In the genomic region with DNA sequence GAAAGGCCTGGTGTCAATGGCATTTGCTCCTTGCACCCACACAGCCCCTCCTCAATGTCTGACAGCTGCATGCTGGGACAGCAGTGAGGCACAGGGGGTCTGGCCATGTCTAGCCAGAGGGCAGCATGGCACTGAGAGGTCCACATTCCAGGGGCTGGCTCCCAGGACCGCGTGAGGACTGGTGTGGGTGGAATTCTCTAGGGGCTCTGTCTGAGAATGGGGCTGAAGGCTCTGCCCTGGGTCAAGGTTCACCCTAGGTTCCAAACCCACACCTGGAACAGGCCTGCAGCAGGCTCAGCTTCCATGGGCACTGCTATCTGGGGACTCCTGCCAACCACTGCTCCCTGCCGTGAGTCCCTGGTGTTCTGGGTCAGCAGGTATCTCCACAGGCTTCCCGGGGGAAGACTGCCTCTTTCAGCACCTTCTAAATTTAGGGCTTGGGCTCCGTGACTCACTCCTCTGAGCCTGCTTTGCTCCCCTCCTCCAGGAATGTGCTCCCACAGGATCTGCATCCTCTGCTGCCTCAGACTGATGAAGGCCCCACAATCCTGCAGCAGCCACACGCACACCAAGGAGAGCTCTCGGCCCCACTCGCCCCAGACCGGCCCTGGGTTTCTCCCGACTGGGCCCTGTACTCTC, we compare ENCODE assay signal across 1 cellular context.
TF ChIP-seq lines count a peak whose summit lies in the region.

No MANE protein-coding gene starts in this region.

TF ChIP-seq in HepG2, 621 proteins besides CTCF, POLR2A, EP300 and RAD21 (continues in another document):
- TF ChIP-seq MTA1 (CRISPR knock-in tag; IDR thresholded peaks at IDR 0.05; ENCODE audit: borderline replicate concordance) (peak; percentile 83), ZNF619 (CRISPR knock-in tag; IDR thresholded peaks at IDR 0.05) (0 out of 2 replicates have a peak, but pooled peaks have one; percentile 24), ZNF605 (CRISPR knock-in tag; IDR thresholded peaks at IDR 0.05) (0 out of 2 replicates have a peak, but pooled peaks have one; percentile 27), ZFX (CRISPR knock-in tag; IDR thresholded peaks at IDR 0.05; ENCODE audit: low read depth) (peak; percentile 65), HDAC1 (CRISPR knock-in tag; IDR thresholded peaks at IDR 0.05) (peak; percentile 28; the same call in 1 of the 2 replicates), ZNF570 (CRISPR knock-in tag; IDR thresholded peaks at IDR 0.05; ENCODE audit: borderline replicate concordance) (no peak), TBX2 (CRISPR knock-in tag; IDR thresholded peaks at IDR 0.05; ENCODE audit: borderline replicate concordance) (peak; percentile 53; the same call in 1 of the 2 replicates), ATF7-NPFF (CRISPR knock-in tag; IDR thresholded peaks at IDR 0.05; ENCODE audit: low read depth) (no peak), SKI (IDR thresholded peaks at IDR 0.05; ENCODE audit: partially characterized antibody) (peak; percentile 44), ATF1 (CRISPR knock-in tag; IDR thresholded peaks at IDR 0.05) (no peak), DMAP1 (CRISPR knock-in tag; IDR thresholded peaks at IDR 0.05) (no peak), MYC (CRISPR knock-in tag; IDR thresholded peaks at IDR 0.05; ENCODE audit: borderline replicate concordance) (peak; percentile 48; the same call in 1 of the 2 replicates), RXRA (CRISPR knock-in tag; IDR thresholded peaks at IDR 0.05) (peak; percentile 1; the same call in 1 of the 2 replicates), ZNF274 (CRISPR knock-in tag; IDR thresholded peaks at IDR 0.05) (no peak), ZNF367 (CRISPR knock-in tag; IDR thresholded peaks at IDR 0.05; ENCODE audit: borderline replicate concordance) (no peak), SP4 (CRISPR knock-in tag; IDR thresholded peaks at IDR 0.05) (peak; percentile 31; the same call in 1 of the 2 replicates), MEIS1 (CRISPR knock-in tag; IDR thresholded peaks at IDR 0.05; ENCODE audit: borderline replicate concordance) (0 out of 2 replicates have a peak, but pooled peaks have one; percentile 14), ELF3 (CRISPR knock-in tag; IDR thresholded peaks at IDR 0.05) (no peak), ZNF225 (CRISPR knock-in tag; IDR thresholded peaks at IDR 0.05) (peak; percentile 26; the same call in 1 of the 2 replicates), ZSCAN22 (CRISPR knock-in tag; IDR thresholded peaks at IDR 0.05) (no peak), REPIN1 (CRISPR knock-in tag; IDR thresholded peaks at IDR 0.05; ENCODE audit: borderline replicate concordance, low read depth) (no peak), ARNTL (CRISPR knock-in tag; IDR thresholded peaks at IDR 0.05) (no peak)
- TF ChIP-seq, protein P1, sequence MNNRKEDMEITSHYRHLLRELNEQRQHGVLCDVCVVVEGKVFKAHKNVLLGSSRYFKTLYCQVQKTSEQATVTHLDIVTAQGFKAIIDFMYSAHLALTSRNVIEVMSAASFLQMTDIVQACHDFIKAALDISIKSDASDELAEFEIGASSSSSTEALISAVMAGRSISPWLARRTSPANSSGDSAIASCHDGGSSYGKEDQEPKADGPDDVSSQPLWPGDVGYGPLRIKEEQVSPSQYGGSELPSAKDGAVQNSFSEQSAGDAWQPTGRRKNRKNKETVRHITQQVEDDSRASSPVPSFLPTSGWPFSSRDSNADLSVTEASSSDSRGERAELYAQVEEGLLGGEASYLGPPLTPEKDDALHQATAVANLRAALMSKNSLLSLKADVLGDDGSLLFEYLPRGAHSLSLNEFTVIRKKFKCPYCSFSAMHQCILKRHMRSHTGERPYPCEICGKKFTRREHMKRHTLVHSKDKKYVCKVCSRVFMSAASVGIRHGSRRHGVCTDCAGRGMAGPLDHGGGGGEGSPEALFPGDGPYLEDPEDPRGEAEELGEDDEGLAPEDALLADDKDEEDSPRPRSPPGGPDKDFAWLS (CRISPR knock-in tag; IDR thresholded peaks at IDR 0.05; ENCODE audit: borderline replicate concordance), result 0 out of 2 replicates have a peak, but pooled peaks have one; percentile 36
- TF ChIP-seq, protein P2, sequence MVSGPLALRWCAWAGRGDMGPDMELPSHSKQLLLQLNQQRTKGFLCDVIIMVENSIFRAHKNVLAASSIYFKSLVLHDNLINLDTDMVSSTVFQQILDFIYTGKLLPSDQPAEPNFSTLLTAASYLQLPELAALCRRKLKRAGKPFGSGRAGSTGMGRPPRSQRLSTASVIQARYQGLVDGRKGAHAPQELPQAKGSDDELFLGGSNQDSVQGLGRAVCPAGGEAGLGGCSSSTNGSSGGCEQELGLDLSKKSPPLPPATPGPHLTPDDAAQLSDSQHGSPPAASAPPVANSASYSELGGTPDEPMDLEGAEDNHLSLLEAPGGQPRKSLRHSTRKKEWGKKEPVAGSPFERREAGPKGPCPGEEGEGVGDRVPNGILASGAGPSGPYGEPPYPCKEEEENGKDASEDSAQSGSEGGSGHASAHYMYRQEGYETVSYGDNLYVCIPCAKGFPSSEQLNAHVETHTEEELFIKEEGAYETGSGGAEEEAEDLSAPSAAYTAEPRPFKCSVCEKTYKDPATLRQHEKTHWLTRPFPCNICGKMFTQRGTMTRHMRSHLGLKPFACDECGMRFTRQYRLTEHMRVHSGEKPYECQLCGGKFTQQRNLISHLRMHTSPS (CRISPR knock-in tag; IDR thresholded peaks at IDR 0.05; ENCODE audit: low read depth), result peak; percentile 86
- TF ChIP-seq, protein P3, sequence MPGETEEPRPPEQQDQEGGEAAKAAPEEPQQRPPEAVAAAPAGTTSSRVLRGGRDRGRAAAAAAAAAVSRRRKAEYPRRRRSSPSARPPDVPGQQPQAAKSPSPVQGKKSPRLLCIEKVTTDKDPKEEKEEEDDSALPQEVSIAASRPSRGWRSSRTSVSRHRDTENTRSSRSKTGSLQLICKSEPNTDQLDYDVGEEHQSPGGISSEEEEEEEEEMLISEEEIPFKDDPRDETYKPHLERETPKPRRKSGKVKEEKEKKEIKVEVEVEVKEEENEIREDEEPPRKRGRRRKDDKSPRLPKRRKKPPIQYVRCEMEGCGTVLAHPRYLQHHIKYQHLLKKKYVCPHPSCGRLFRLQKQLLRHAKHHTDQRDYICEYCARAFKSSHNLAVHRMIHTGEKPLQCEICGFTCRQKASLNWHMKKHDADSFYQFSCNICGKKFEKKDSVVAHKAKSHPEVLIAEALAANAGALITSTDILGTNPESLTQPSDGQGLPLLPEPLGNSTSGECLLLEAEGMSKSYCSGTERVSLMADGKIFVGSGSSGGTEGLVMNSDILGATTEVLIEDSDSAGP (CRISPR knock-in tag; IDR thresholded peaks at IDR 0.05; ENCODE audit: borderline replicate concordance), result peak; percentile 35; the same call in 1 of the 2 replicates
- TF ChIP-seq, protein P4, sequence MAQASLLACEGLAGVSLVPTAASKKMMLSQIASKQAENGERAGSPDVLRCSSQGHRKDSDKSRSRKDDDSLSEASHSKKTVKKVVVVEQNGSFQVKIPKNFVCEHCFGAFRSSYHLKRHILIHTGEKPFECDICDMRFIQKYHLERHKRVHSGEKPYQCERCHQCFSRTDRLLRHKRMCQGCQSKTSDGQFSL (CRISPR knock-in tag; IDR thresholded peaks at IDR 0.05), result 0 out of 2 replicates have a peak, but pooled peaks have one; percentile 35
- TF ChIP-seq, protein P5, sequence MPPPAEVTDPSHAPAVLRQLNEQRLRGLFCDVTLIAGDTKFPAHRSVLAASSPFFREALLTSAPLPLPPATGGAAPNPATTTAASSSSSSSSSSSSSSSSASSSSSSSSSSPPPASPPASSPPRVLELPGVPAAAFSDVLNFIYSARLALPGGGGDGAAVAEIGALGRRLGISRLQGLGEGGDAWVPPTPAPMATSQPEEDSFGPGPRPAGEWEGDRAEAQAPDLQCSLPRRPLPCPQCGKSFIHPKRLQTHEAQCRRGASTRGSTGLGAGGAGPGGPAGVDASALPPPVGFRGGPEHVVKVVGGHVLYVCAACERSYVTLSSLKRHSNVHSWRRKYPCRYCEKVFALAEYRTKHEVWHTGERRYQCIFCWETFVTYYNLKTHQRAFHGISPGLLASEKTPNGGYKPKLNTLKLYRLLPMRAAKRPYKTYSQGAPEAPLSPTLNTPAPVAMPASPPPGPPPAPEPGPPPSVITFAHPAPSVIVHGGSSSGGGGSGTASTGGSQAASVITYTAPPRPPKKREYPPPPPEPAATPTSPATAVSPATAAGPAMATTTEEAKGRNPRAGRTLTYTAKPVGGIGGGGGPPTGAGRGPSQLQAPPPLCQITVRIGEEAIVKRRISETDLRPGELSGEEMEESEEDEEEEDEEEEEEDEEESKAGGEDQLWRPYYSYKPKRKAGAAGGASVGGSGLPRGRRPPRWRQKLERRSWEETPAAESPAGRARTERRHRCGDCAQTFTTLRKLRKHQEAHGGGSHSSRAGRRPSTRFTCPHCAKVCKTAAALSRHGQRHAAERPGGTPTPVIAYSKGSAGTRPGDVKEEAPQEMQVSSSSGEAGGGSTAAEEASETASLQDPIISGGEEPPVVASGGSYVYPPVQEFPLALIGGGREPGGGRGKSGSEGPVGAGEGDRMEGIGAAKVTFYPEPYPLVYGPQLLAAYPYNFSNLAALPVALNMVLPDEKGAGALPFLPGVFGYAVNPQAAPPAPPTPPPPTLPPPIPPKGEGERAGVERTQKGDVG (CRISPR knock-in tag; IDR thresholded peaks at IDR 0.05; ENCODE audit: borderline replicate concordance), result 0 out of 2 replicates have a peak, but pooled peaks have one; percentile 19
- TF ChIP-seq, protein P6, sequence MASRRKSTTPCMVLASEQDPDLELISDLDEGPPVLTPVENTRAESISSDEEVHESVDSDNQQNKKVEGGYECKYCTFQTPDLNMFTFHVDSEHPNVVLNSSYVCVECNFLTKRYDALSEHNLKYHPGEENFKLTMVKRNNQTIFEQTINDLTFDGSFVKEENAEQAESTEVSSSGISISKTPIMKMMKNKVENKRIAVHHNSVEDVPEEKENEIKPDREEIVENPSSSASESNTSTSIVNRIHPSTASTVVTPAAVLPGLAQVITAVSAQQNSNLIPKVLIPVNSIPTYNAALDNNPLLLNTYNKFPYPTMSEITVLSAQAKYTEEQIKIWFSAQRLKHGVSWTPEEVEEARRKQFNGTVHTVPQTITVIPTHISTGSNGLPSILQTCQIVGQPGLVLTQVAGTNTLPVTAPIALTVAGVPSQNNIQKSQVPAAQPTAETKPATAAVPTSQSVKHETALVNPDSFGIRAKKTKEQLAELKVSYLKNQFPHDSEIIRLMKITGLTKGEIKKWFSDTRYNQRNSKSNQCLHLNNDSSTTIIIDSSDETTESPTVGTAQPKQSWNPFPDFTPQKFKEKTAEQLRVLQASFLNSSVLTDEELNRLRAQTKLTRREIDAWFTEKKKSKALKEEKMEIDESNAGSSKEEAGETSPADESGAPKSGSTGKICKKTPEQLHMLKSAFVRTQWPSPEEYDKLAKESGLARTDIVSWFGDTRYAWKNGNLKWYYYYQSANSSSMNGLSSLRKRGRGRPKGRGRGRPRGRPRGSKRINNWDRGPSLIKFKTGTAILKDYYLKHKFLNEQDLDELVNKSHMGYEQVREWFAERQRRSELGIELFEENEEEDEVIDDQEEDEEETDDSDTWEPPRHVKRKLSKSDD (CRISPR knock-in tag; IDR thresholded peaks at IDR 0.05; ENCODE audit: low read depth), result 0 out of 2 replicates have a peak, but pooled peaks have one; percentile 24
- TF ChIP-seq, protein P7, sequence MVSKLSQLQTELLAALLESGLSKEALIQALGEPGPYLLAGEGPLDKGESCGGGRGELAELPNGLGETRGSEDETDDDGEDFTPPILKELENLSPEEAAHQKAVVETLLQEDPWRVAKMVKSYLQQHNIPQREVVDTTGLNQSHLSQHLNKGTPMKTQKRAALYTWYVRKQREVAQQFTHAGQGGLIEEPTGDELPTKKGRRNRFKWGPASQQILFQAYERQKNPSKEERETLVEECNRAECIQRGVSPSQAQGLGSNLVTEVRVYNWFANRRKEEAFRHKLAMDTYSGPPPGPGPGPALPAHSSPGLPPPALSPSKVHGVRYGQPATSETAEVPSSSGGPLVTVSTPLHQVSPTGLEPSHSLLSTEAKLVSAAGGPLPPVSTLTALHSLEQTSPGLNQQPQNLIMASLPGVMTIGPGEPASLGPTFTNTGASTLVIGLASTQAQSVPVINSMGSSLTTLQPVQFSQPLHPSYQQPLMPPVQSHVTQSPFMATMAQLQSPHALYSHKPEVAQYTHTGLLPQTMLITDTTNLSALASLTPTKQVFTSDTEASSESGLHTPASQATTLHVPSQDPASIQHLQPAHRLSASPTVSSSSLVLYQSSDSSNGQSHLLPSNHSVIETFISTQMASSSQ (IDR thresholded peaks at IDR 0.05; ENCODE audit: low read depth), result no peak
- TF ChIP-seq, protein P7 (CRISPR knock-in tag; IDR thresholded peaks at IDR 0.05; ENCODE audit: borderline replicate concordance), result 0 out of 2 replicates have a peak, but pooled peaks have one; percentile 16
- TF ChIP-seq, protein P8, sequence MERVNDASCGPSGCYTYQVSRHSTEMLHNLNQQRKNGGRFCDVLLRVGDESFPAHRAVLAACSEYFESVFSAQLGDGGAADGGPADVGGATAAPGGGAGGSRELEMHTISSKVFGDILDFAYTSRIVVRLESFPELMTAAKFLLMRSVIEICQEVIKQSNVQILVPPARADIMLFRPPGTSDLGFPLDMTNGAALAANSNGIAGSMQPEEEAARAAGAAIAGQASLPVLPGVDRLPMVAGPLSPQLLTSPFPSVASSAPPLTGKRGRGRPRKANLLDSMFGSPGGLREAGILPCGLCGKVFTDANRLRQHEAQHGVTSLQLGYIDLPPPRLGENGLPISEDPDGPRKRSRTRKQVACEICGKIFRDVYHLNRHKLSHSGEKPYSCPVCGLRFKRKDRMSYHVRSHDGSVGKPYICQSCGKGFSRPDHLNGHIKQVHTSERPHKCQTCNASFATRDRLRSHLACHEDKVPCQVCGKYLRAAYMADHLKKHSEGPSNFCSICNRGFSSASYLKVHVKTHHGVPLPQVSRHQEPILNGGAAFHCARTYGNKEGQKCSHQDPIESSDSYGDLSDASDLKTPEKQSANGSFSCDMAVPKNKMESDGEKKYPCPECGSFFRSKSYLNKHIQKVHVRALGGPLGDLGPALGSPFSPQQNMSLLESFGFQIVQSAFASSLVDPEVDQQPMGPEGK (CRISPR knock-in tag; IDR thresholded peaks at IDR 0.05), result 0 out of 2 replicates have a peak, but pooled peaks have one; percentile 28
- TF ChIP-seq, protein P9, sequence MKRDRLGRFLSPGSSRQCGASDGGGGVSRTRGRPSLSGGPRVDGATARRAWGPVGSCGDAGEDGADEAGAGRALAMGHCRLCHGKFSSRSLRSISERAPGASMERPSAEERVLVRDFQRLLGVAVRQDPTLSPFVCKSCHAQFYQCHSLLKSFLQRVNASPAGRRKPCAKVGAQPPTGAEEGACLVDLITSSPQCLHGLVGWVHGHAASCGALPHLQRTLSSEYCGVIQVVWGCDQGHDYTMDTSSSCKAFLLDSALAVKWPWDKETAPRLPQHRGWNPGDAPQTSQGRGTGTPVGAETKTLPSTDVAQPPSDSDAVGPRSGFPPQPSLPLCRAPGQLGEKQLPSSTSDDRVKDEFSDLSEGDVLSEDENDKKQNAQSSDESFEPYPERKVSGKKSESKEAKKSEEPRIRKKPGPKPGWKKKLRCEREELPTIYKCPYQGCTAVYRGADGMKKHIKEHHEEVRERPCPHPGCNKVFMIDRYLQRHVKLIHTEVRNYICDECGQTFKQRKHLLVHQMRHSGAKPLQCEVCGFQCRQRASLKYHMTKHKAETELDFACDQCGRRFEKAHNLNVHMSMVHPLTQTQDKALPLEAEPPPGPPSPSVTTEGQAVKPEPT (CRISPR knock-in tag; IDR thresholded peaks at IDR 0.05; ENCODE audit: low read depth), result 0 out of 2 replicates have a peak, but pooled peaks have one; percentile 58
